Comparison of ENCODE assay signal across 1 cellular context in the genomic region with DNA sequence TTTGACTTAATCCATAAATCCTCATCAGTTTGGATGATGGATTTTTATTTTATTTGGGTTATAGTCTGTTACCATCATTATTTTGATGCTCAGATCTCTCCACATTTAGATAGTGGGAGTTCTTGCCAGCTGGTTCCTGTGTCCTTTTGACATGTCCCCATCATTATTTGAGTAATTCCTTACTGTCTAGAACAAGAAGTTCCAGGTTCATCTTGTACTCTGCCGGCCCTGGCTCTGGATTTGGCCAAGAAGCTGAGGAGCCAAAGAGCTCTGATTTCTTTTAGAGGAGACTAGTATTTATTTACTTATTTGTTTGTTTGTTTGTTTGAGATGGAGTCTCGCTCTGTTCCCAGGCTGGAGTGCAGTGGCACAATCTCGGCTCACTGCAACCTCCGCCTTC.
TF ChIP-seq lines count a peak whose summit lies in the region.

No MANE protein-coding gene starts in this region.

TF ChIP-seq in WTC11, 78 proteins besides CTCF, POLR2A, EP300 and RAD21 (continued from another document):
- no peak for TF ChIP-seq CREM (CRISPR knock-in tag; IDR thresholded peaks at IDR 0.05)
